9 cellular contexts compared by ENCODE assay signal in the genomic region with DNA sequence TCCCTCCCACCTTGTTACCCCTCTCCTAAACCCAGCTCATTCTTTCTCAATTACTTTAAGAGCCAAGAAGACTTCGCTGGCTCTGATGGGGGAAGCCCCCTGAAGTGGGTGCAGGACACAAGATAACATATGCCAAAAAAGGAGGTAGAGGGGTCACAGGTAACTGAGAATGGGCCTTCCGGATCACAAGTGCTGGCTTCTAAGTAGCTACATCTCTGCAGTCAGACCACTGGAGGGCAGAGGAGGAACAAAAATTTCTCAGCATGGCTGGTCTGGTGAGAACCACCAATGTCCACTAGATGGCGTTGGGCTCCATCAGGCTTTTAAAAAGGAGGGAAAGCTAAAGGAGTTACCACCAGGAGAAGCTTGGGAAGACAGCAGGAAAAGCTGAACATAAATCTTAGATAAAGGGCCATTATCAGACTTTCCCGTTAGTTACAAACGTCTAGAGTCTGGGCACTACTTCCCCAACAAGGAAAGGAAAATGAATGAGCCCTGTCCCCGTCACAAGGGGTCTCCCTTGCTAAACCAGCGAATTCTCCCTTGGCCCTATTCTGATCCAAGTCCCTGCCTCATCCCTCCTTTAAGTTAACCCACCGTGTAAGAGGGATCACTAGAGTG. TPM values are rescaled to one million over a fixed set of nuclear protein-coding genes. Genes with fewer than 3 reads are reported as not detected.
DNase-seq lines count a peak whose midpoint lies in the region; ATAC-seq, FAIRE-seq and TF ChIP-seq lines count a peak whose summit lies in the region.
"Had no signal": no experiment of that assay in that cellular context is flagged by ENCODE, and none has a peak within 500 bp of the region (broad histone marks: within the 10 kb centered on the region; RNA-seq: fewer than 3 reads in every experiment).

No MANE protein-coding gene starts in this region.

- H4K20me1 ChIP-seq in GM12878 (ENCODE audit: control insufficient read depth, insufficient read depth): peaks cover 9% of the 10 kb centered on the region; the same call in 1 of the 2 replicates

- DNase-seq in GM10248 (ENCODE audit: extremely low spot score) (peak; percentile 91), SK-N-DZ (ENCODE audit: low spot score) (peak; percentile 92), GM12878 (ENCODE audit: low read depth, low spot score) (peak; percentile 67), immature natural killer cell (peak; percentile 70 to 74 (median 74)), T1000 (lab: John Stamatoyannopoulos, UW) (no peak), hypothalamus (lab: John Stamatoyannopoulos, UW) (no peak)
- DNase-seq in stimulated activated CD4-positive, alpha-beta T cell treated with anti-CD3 and anti-CD28 coated beads, Interleukin-15, amount 100 ng/mL, for 24 hours: peak; percentile 79

- peak; percentile 62 for TF ChIP-seq RAD21 in GM12878 (IDR thresholded peaks at IDR 0.05; ENCODE audit: insufficient read depth, low read depth, low read length)

- H3K27ac Mint-ChIP-seq in immature natural killer cell: peak overlapping the region; percentile 23 to 84 (median 78)

- TF ChIP-seq POLR2A in GM12878 (IDR thresholded peaks at IDR 0.05; ENCODE audit: low read depth, low read length): no peak

- peak; percentile 95 for TF ChIP-seq CTCF in GM10248 (IDR thresholded peaks at IDR 0.05; ENCODE audit: control extremely low read depth, extremely low read depth, low read depth, missing control alignments)
- peak; percentile 97 to 100 (median 99) for TF ChIP-seq CTCF in GM12878 (IDR thresholded peaks at IDR 0.05 in 2 of 3, conservative IDR thresholded peaks at IDR 0.05 in 1 of 3; ENCODE audit: control insufficient read depth in 2 of 3, extremely low read depth in 1 of 3, insufficient read depth in 1 of 3, low read depth in 3 of 3, low read length in 3 of 3)

- peak overlapping the region; percentile 54 to 72 (median 66) for H3K4me3 Mint-ChIP-seq in immature natural killer cell

- SMC1A ChIA-PET in GM12878 (lab: Charles Lee; ENCODE audit: uncharacterized antibody, unreplicated experiment): interaction anchor here (0.5 to 2.2 kb wide), 32 partner anchors 9 to 1630 kb away, joined by 3 to 23 read pairs (median 4); a partner anchor contains a TSS

- H3K27me3 ChIP-seq in GM12878 (replicated peaks in 1 of 2; ENCODE audit: control insufficient read depth in 2 of 2, insufficient read depth in 2 of 2, low read length in 1 of 2): no peaks in the 10 kb centered on the region

- peak; percentile 99 for FAIRE-seq in GM12878 (lab: Jason Lieb, UNC)

- ATAC-seq in HG02763 (IDR thresholded peaks at IDR 0.05; ENCODE audit: unreplicated experiment) (peak; percentile 57), GM12878 (peak; percentile 91)

- H3K27ac ChIP-seq in GM12878 (ENCODE audit: control insufficient read depth, insufficient read depth): no peak overlapping the region

- CTCF ChIA-PET in GM10248 (lab: Yijun Ruan, JAX) (interaction anchor here (0.6 to 24.2 kb wide), 70 partner anchors 9 to 688 kb away, joined by 3 to 834 read pairs (median 5); a partner anchor contains a TSS), GM12878 (lab: Yijun Ruan, JAX) (interaction anchor here (0.6 to 4.2 kb wide), 68 partner anchors 10 to 762 kb away, joined by 3 to 80 read pairs (median 6); a partner anchor contains a TSS)

- H3K36me3 ChIP-seq in GM12878 (ENCODE audit: control insufficient read depth in 2 of 2, insufficient read depth in 2 of 2, low read length in 1 of 2): peaks cover 18 to 31% of the 10 kb centered on the region in 2 experiments

- TF ChIP-seq EP300 in GM12878 (IDR thresholded peaks at IDR 0.05; ENCODE audit: borderline replicate concordance in 1 of 2, control insufficient read depth in 1 of 2, low read depth in 2 of 2, low read length in 2 of 2): no peak

- H3K36me3 Mint-ChIP-seq in immature natural killer cell: peaks cover 8 to 13% (median 10%) of the 10 kb centered on the region in 3 donors

- intact Hi-C loops in GM12878 (cut with micrococcal nuclease; ENCODE audit: unreplicated experiment): loop anchor here (2.0 kb wide), 1 partner anchor 118 kb away; no protein-coding TSS in a partner anchor

- peaks cover 0 to 10% (median 5%) of the 10 kb centered on the region in 3 donors for H3K27me3 Mint-ChIP-seq in immature natural killer cell (ENCODE audit: low read depth in 3 of 3)

- H2AFZ ChIP-seq in GM12878 (ENCODE audit: control insufficient read depth, low read depth, low read length): no peak overlapping the region

- WGBS in GM12878 (ENCODE audit: insufficient coverage, insufficient replicate concordance, low lambda C conversion rate, missing lambda C conversion rate): 29% methylated on average over 8 of the region's 8 CpGs

- BruUV-seq in GM12878 (replicated peaks; lab: Mats Ljungman, UMichigan): no TSS peak

- peaks cover 36% of the 10 kb centered on the region for H3K79me2 ChIP-seq in GM12878 (ENCODE audit: control insufficient read depth, insufficient read depth, low read length)

- H3K4me3 ChIP-seq in GM12878: no peak overlapping the region

- peak overlapping the region; percentile 56; the same call in 1 of the 2 replicates for H3K4me2 ChIP-seq in GM12878 (ENCODE audit: control insufficient read depth, insufficient read depth)

- in situ Hi-C loops in GM12878 (cut with MboI): no loop called here

- H3K9me3 ChIP-seq in GM12878 (replicated peaks; ENCODE audit: control insufficient read depth, insufficient read depth, low read length): no peaks in the 10 kb centered on the region

- POLR2A ChIA-PET in GM10248 (lab: Yijun Ruan, JAX): interaction anchor here (0.6 to 1.6 kb wide), 3 partner anchors 11 to 101 kb away, joined by 3 to 5 read pairs (median 4); a partner anchor contains a TSS
- POLR2A ChIA-PET in GM12878 (lab: Charles Lee): interaction anchor here (0.5 to 1.8 kb wide), 7 partner anchors 8 to 180 kb away, joined by 4 to 9 read pairs (median 5); a partner anchor contains a TSS

- no peak overlapping the region for H3K9ac ChIP-seq in GM12878 (ENCODE audit: control insufficient read depth, insufficient read depth, low read length)

- no peaks in the 10 kb centered on the region for H3K9me3 Mint-ChIP-seq in immature natural killer cell

- peaks cover 33 to 35% of the 10 kb centered on the region in 2 donors for H3K4me1 Mint-ChIP-seq in immature natural killer cell

- H3K4me1 ChIP-seq in GM12878 (ENCODE audit: control insufficient read depth, insufficient read depth, low read length): peaks cover 11% of the 10 kb centered on the region; the same call in 1 of the 2 replicates

- RAD21 ChIA-PET in GM12878 (lab: Charles Lee; ENCODE audit: unreplicated experiment): interaction anchor here (0.5 to 1.9 kb wide), 25 partner anchors 8 to 1514 kb away, joined by 3 to 27 read pairs (median 4); a partner anchor contains a TSS

RNA-seq across cellular contexts. Expression of a gene that starts 11.6 kb away (rescaled TPM):
- polyA plus RNA-seq in SK-N-DZ (2014; cell fraction: cytosol; rRNA removed): 58.9 and 63.3 TPM in 2 replicates
- 246 and 343 TPM in 2 replicates for polyA plus RNA-seq in SK-N-DZ (2014; cell fraction: nucleus; rRNA removed)
- total RNA-seq in GM12878 (2013; cell fraction: nucleolus; rRNA removed): 5.5 and 5.8 TPM in 2 replicates
- 0.45 and 0.49 TPM in 2 replicates for total RNA-seq in GM12878 (2014; rRNA removed)
- total RNA-seq in GM12878 (2014; rRNA removed; fragmentation: Illumina TruSeq; extraction: Trizol): 0.23 and 0.36 TPM in 2 replicates
- total RNA-seq in GM12878 (2021): 0.90 and 1.1 TPM in 2 replicates
- polyA plus RNA-seq in GM12878 (2011; ENCODE audit: low read depth): 0.56 TPM
- 0.65 and 1.4 TPM in 2 replicates for polyA plus RNA-seq in GM12878 (2011; rRNA removed)
- 1.2 and 2.1 TPM in 2 replicates for polyA plus RNA-seq in GM12878 (2011; cell fraction: cytosol; rRNA removed)
- 18.1 and 19.5 TPM in 2 replicates for polyA plus RNA-seq in GM12878 (2011; cell fraction: nucleus; rRNA removed)
- polyA plus RNA-seq in GM12878 (2012): 0.96 and 0.97 TPM in 2 replicates
- polyA plus RNA-seq in GM12878 (2014; fragmentation: Illumina TruSeq; extraction: Trizol): 0.46 and 0.67 TPM in 2 replicates
- not detected for polyA plus RNA-seq in GM12878 (2014; fragmentation: Nextera tagmentation; extraction: Ambion mirVana)
- 1.2 and 1.5 TPM in 2 replicates for polyA plus RNA-seq in GM12878 (2014; rRNA removed)
- polyA plus RNA-seq in GM12878 (2016; fragmentation: Nextera tagmentation; extraction: Ambion mirVana): under 1 TPM; 0.10 to 0.37 TPM
- polyA minus RNA-seq in GM12878 (2011; rRNA and poly(A)+ RNA removed): 1.1 and 1.3 TPM in 2 replicates
- polyA minus RNA-seq in GM12878 (2011; cell fraction: cytosol; rRNA and poly(A)+ RNA removed): 0.67 TPM in 1 of 2 replicates, not detected in the other
- polyA minus RNA-seq in GM12878 (2011; cell fraction: nucleus; rRNA and poly(A)+ RNA removed): 1.3 and 1.6 TPM in 2 replicates
- 1 to 10 TPM in 1 of 3 donors, under 1 TPM in 2; 0.64 to 1.2 (median 0.78) TPM for polyA plus RNA-seq in immature natural killer cell

RNA-seq across cellular contexts. Expression of a gene that starts 26.0 kb away (rescaled TPM):
- polyA plus RNA-seq in SK-N-DZ (2014; cell fraction: cytosol; rRNA removed): 79.3 and 83.7 TPM in 2 replicates
- polyA plus RNA-seq in SK-N-DZ (2014; cell fraction: nucleus; rRNA removed): 394 and 582 TPM in 2 replicates
- total RNA-seq in GM12878 (2013; cell fraction: nucleolus; rRNA removed): 261 and 267 TPM in 2 replicates
- total RNA-seq in GM12878 (2014; rRNA removed): 96.2 and 100 TPM in 2 replicates
- total RNA-seq in GM12878 (2014; rRNA removed; fragmentation: Illumina TruSeq; extraction: Trizol): 86.1 and 86.4 TPM in 2 replicates
- 124 and 130 TPM in 2 replicates for total RNA-seq in GM12878 (2021)
- polyA plus RNA-seq in GM12878 (2011; ENCODE audit: low read depth): 61.6 TPM
- polyA plus RNA-seq in GM12878 (2011; rRNA removed): 87.5 and 112 TPM in 2 replicates
- 55.6 and 62.4 TPM in 2 replicates for polyA plus RNA-seq in GM12878 (2011; cell fraction: cytosol; rRNA removed)
- 705 and 814 TPM in 2 replicates for polyA plus RNA-seq in GM12878 (2011; cell fraction: nucleus; rRNA removed)
- polyA plus RNA-seq in GM12878 (2012): 80.4 and 97.4 TPM in 2 replicates
- polyA plus RNA-seq in GM12878 (2014; fragmentation: Illumina TruSeq; extraction: Trizol): 148 and 150 TPM in 2 replicates
- 1 to 10 TPM; 4.3 to 9.9 TPM for polyA plus RNA-seq in GM12878 (2014; fragmentation: Nextera tagmentation; extraction: Ambion mirVana)
- polyA plus RNA-seq in GM12878 (2014; rRNA removed): 117 and 126 TPM in 2 replicates
- 10 to 100 TPM; 42.3 to 44.1 TPM for polyA plus RNA-seq in GM12878 (2016; fragmentation: Nextera tagmentation; extraction: Ambion mirVana)
- polyA minus RNA-seq in GM12878 (2011; rRNA and poly(A)+ RNA removed): 92.8 and 105 TPM in 2 replicates
- 29.7 and 32.2 TPM in 2 replicates for polyA minus RNA-seq in GM12878 (2011; cell fraction: cytosol; rRNA and poly(A)+ RNA removed)
- 166 and 248 TPM in 2 replicates for polyA minus RNA-seq in GM12878 (2011; cell fraction: nucleus; rRNA and poly(A)+ RNA removed)
- polyA plus RNA-seq in immature natural killer cell: 10 to 100 TPM in 1 of 3 donors, 1 to 10 TPM in 1, under 1 TPM in 1; 0.40 to 15.0 (median 4.5) TPM

RNA-seq across cellular contexts. Expression of a gene that starts 26.4 kb away (rescaled TPM):
- 39.5 and 46.2 TPM in 2 replicates for polyA plus RNA-seq in SK-N-DZ (2014; cell fraction: cytosol; rRNA removed)
- polyA plus RNA-seq in SK-N-DZ (2014; cell fraction: nucleus; rRNA removed): 15.8 and 33.9 TPM in 2 replicates
- 11.1 and 15.9 TPM in 2 replicates for total RNA-seq in GM12878 (2013; cell fraction: nucleolus; rRNA removed)
- 38.8 and 43.7 TPM in 2 replicates for total RNA-seq in GM12878 (2014; rRNA removed)
- total RNA-seq in GM12878 (2014; rRNA removed; fragmentation: Illumina TruSeq; extraction: Trizol): 36.8 and 40.8 TPM in 2 replicates
- total RNA-seq in GM12878 (2021): 35.9 and 40.4 TPM in 2 replicates
- 26.0 TPM for polyA plus RNA-seq in GM12878 (2011; ENCODE audit: low read depth)
- polyA plus RNA-seq in GM12878 (2011; rRNA removed): 44.4 and 65.1 TPM in 2 replicates
- 58.8 and 73.6 TPM in 2 replicates for polyA plus RNA-seq in GM12878 (2011; cell fraction: cytosol; rRNA removed)
- 33.9 and 45.7 TPM in 2 replicates for polyA plus RNA-seq in GM12878 (2011; cell fraction: nucleus; rRNA removed)
- polyA plus RNA-seq in GM12878 (2012): 24.1 and 34.1 TPM in 2 replicates
- polyA plus RNA-seq in GM12878 (2014; fragmentation: Illumina TruSeq; extraction: Trizol): 32.3 and 44.9 TPM in 2 replicates
- polyA plus RNA-seq in GM12878 (2014; fragmentation: Nextera tagmentation; extraction: Ambion mirVana): 100 to 1,000 TPM; 166 to 228 TPM
- 50.1 and 50.7 TPM in 2 replicates for polyA plus RNA-seq in GM12878 (2014; rRNA removed)
- polyA plus RNA-seq in GM12878 (2016; fragmentation: Nextera tagmentation; extraction: Ambion mirVana): 100 to 1,000 TPM; 104 to 120 TPM
- 60.8 and 65.4 TPM in 2 replicates for polyA minus RNA-seq in GM12878 (2011; rRNA and poly(A)+ RNA removed)
- 8.8 and 11.4 TPM in 2 replicates for polyA minus RNA-seq in GM12878 (2011; cell fraction: cytosol; rRNA and poly(A)+ RNA removed)
- 11.5 and 13.7 TPM in 2 replicates for polyA minus RNA-seq in GM12878 (2011; cell fraction: nucleus; rRNA and poly(A)+ RNA removed)
- 100 to 1,000 TPM in 2 of 3 donors, 10 to 100 TPM in 1; 85.2 to 184 (median 135) TPM for polyA plus RNA-seq in immature natural killer cell

RNA-seq across cellular contexts. Expression of a gene that starts 26.9 kb away (rescaled TPM):
- not detected in 2 replicates for polyA plus RNA-seq in SK-N-DZ (2014; cell fraction: cytosol; rRNA removed)
- not detected in 2 replicates for polyA plus RNA-seq in SK-N-DZ (2014; cell fraction: nucleus; rRNA removed)
- not detected in 2 replicates for total RNA-seq in GM12878 (2013; cell fraction: nucleolus; rRNA removed)
- total RNA-seq in GM12878 (2014; rRNA removed) (not detected in 2 replicates), GM12878 (2014; rRNA removed; fragmentation: Illumina TruSeq; extraction: Trizol) (not detected in 2 replicates), GM12878 (2021) (not detected in 2 replicates)
- polyA plus RNA-seq in GM12878 (2011; ENCODE audit: low read depth): not detected
- polyA plus RNA-seq in GM12878 (2011; rRNA removed) (not detected in 2 replicates), GM12878 (2014; fragmentation: Illumina TruSeq; extraction: Trizol) (not detected in 2 replicates), GM12878 (2014; fragmentation: Nextera tagmentation; extraction: Ambion mirVana) (not detected), GM12878 (2014; rRNA removed) (not detected in 2 replicates), GM12878 (2016; fragmentation: Nextera tagmentation; extraction: Ambion mirVana) (not detected), immature natural killer cell (not detected)
- polyA plus RNA-seq in GM12878 (2011; cell fraction: cytosol; rRNA removed): 0.01 TPM in 1 of 2 replicates, not detected in the other
- not detected in 2 replicates for polyA plus RNA-seq in GM12878 (2011; cell fraction: nucleus; rRNA removed)
- polyA plus RNA-seq in GM12878 (2012): not detected in 2 replicates
- not detected in 2 replicates for polyA minus RNA-seq in GM12878 (2011; rRNA and poly(A)+ RNA removed)
- not detected in 2 replicates for polyA minus RNA-seq in GM12878 (2011; cell fraction: cytosol; rRNA and poly(A)+ RNA removed)
- polyA minus RNA-seq in GM12878 (2011; cell fraction: nucleus; rRNA and poly(A)+ RNA removed): not detected in 2 replicates
- total RNA-seq: temporal lobe had no signal

RNA-seq across cellular contexts. Expression of a gene that starts 34.2 kb away (rescaled TPM):
- 295 and 318 TPM in 2 replicates for polyA plus RNA-seq in SK-N-DZ (2014; cell fraction: cytosol; rRNA removed)
- 104 and 163 TPM in 2 replicates for polyA plus RNA-seq in SK-N-DZ (2014; cell fraction: nucleus; rRNA removed)
- 19.2 and 22.2 TPM in 2 replicates for total RNA-seq in GM12878 (2013; cell fraction: nucleolus; rRNA removed)
- total RNA-seq in GM12878 (2014; rRNA removed) (120 and 142 TPM in 2 replicates), GM12878 (2014; rRNA removed; fragmentation: Illumina TruSeq; extraction: Trizol) (90.6 and 98.9 TPM in 2 replicates), GM12878 (2021) (94.5 and 97.1 TPM in 2 replicates)
- polyA plus RNA-seq in GM12878 (2011; ENCODE audit: low read depth): 48.1 TPM
- polyA plus RNA-seq in GM12878 (2011; rRNA removed) (107 and 146 TPM in 2 replicates), GM12878 (2014; fragmentation: Illumina TruSeq; extraction: Trizol) (77.7 and 84.5 TPM in 2 replicates), GM12878 (2014; fragmentation: Nextera tagmentation; extraction: Ambion mirVana) (100 to 1,000 TPM; 686 to 802 TPM), GM12878 (2014; rRNA removed) (113 and 125 TPM in 2 replicates), GM12878 (2016; fragmentation: Nextera tagmentation; extraction: Ambion mirVana) (100 to 1,000 TPM; 180 to 205 TPM), immature natural killer cell (10 to 100 TPM; 25.6 to 54.3 (median 39.7) TPM)
- 192 and 210 TPM in 2 replicates for polyA plus RNA-seq in GM12878 (2011; cell fraction: cytosol; rRNA removed)
- 69.1 and 69.9 TPM in 2 replicates for polyA plus RNA-seq in GM12878 (2011; cell fraction: nucleus; rRNA removed)
- polyA plus RNA-seq in GM12878 (2012): 63.4 and 74.5 TPM in 2 replicates
- 108 and 155 TPM in 2 replicates for polyA minus RNA-seq in GM12878 (2011; rRNA and poly(A)+ RNA removed)
- 31.9 and 46.2 TPM in 2 replicates for polyA minus RNA-seq in GM12878 (2011; cell fraction: cytosol; rRNA and poly(A)+ RNA removed)
- polyA minus RNA-seq in GM12878 (2011; cell fraction: nucleus; rRNA and poly(A)+ RNA removed): 30.2 and 41.7 TPM in 2 replicates

Comparison
In these comparisons a context has a peak if more than half of its experiments do, and no peak if none do; other contexts are left out.
1. DNase-seq: peak in GM10248 (single experiment), SK-N-DZ (single experiment), GM12878 (single experiment), immature natural killer cell (3 of 3) and stimulated activated CD4-positive, alpha-beta T cell treated with anti-CD3 and anti-CD28 coated beads, Interleukin-15, amount 100 ng/mL, for 24 hours (single experiment); none in T1000 (single experiment) and hypothalamus (0 of 51).